In genomic region chr3:69388241-69388640, GRCh38 we compare ENCODE assay signal across 38 cellular contexts.
"Had no signal": no experiment of that assay in that cellular context is flagged by ENCODE, and none has a peak within 500 bp of the region (broad histone marks: within the 10 kb centered on the region; RNA-seq: fewer than 3 reads in every experiment).

No MANE protein-coding gene starts in this region.

- H3K27ac ChIP-seq: ascending aorta, KMS-11, Peyer's patch, SJSA1, WERI-Rb-1 had no signal

- H3K4me3 Mint-ChIP-seq: activated CD8-positive, alpha-beta T cell treated with anti-CD3 and anti-CD28 coated beads, Interleukin-2, amount 10 ng/mL, durations not matched to agents 7 days and 5 days; activated naive CD4-positive, alpha-beta T cell treated with anti-CD3 and anti-CD28 coated beads, Interleukin-2, amount 50 U/mL, for 24 hours; activated naive CD8-positive, alpha-beta T cell treated with anti-CD3 and anti-CD28 coated beads, Interleukin-2, amount 10 ng/mL, durations not matched to agents 7 days and 5 days; activated T-cell treated with anti-CD3 and anti-CD28 coated beads, Interleukin-2, amount 50 U/mL, for 24 hours had no signal

- H3K9ac ChIP-seq: KMS-11 had no signal

- H3K36me3 ChIP-seq: ascending aorta, Peyer's patch, SJSA1, WERI-Rb-1 had no signal

- ATAC-seq: activated CD8-positive, alpha-beta T cell treated with anti-CD3 and anti-CD28 coated beads, Interleukin-2, amount 10 ng/mL, durations not matched to agents 7 days and 5 days; PC-3 had no signal

- H3K4me2 ChIP-seq: KMS-11 had no signal

- H3K9me3 ChIP-seq: ascending aorta, Peyer's patch, SJSA1 had no signal

- H3K4me1 ChIP-seq: ascending aorta, SJSA1 had no signal

- H3K4me3 ChIP-seq: ascending aorta, Peyer's patch, SJSA1 had no signal

- H3K9me3 Mint-ChIP-seq: activated naive CD4-positive, alpha-beta T cell treated with anti-CD3 and anti-CD28 coated beads, Interleukin-2, amount 50 U/mL, for 24 hours; activated naive CD8-positive, alpha-beta T cell treated with anti-CD3 and anti-CD28 coated beads, Interleukin-2, amount 10 ng/mL, durations not matched to agents 7 days and 5 days; activated T-cell treated with anti-CD3 and anti-CD28 coated beads, Interleukin-2, amount 50 U/mL, for 24 hours; activated T-helper 2 cell treated with anti-CD3 and anti-CD28 coated beads, Interferon-gamma antibody, Interleukin-2, Interleukin-4, amounts not matched to agents 10 μg/mL and 5 μg/mL and 100 μg/mL, durations not matched to agents 14 hours and 24 hours and 36 hours; brain had no signal

- H3K27ac Mint-ChIP-seq: activated CD8-positive, alpha-beta T cell treated with anti-CD3 and anti-CD28 coated beads, Interleukin-2, amount 10 ng/mL, durations not matched to agents 7 days and 5 days; activated naive CD4-positive, alpha-beta T cell treated with anti-CD3 and anti-CD28 coated beads, Interleukin-2, amount 50 U/mL, for 24 hours; activated naive CD8-positive, alpha-beta T cell treated with anti-CD3 and anti-CD28 coated beads, Interleukin-2, amount 10 ng/mL, durations not matched to agents 7 days and 5 days; activated T-cell treated with anti-CD3 and anti-CD28 coated beads, Interleukin-2, amount 50 U/mL, for 24 hours; activated T-helper 2 cell treated with anti-CD3 and anti-CD28 coated beads, Interferon-gamma antibody, Interleukin-2, Interleukin-4, amounts not matched to agents 10 μg/mL and 5 μg/mL and 100 μg/mL, durations not matched to agents 14 hours and 24 hours and 36 hours had no signal

- H3K27me3 ChIP-seq: ascending aorta, Peyer's patch, SJSA1 had no signal

- H3K36me3 Mint-ChIP-seq: activated naive CD4-positive, alpha-beta T cell treated with anti-CD3 and anti-CD28 coated beads, Interleukin-2, amount 50 U/mL, for 24 hours; activated naive CD8-positive, alpha-beta T cell treated with anti-CD3 and anti-CD28 coated beads, Interleukin-2, amount 10 ng/mL, durations not matched to agents 7 days and 5 days; brain had no signal

- DNase-seq: activated CD4-positive, alpha-beta T cell treated with anti-CD3 and anti-CD28 coated beads for 1 hour; activated CD4-positive, alpha-beta T cell treated with anti-CD3 and anti-CD28 coated beads for 48 hours; activated CD4-positive, CD25-positive, alpha-beta regulatory T cell; activated CD8-positive, alpha-beta T cell treated with anti-CD3 and anti-CD28 coated beads, Interleukin-2, amount 10 ng/mL, durations not matched to agents 7 days and 5 days; activated gamma-delta T cell; activated naive CD4-positive, alpha-beta T cell treated with Interleukin-2 at 50 U/mL for 16 hours; activated naive CD8-positive, alpha-beta T cell treated with anti-CD3 and anti-CD28 coated beads, Interleukin-2, amount 10 ng/mL, durations not matched to agents 7 days and 5 days; activated T-cell treated with anti-CD3 and anti-CD28 coated beads, Interleukin-2, amount 50 U/mL, for 24 hours; amygdala; caudate nucleus; cerebellar nuclear complex; MM.1S; MV-4-11; NCI-H1092; NCI-H1436 treated with DMSO at 0.1 percent for 48 hours; NCI-H1694 treated with DMSO at 0.1 percent for 48 hours; NCI-H2029; NCI-H2107; NCI-H2171; NCI-H510A; NCI-H526; NCI-H748 treated with DMSO at 0.1 percent for 48 hours; NK-92 treated with Interleukin-12 subunit alpha and Interleukin-12 subunit beta, amount 100 ng/mL, for 24 hours; PC-3; Peyer's patch; RPMI8226; SHP77 treated with DMSO at 0.1 percent for 48 hours; SW 1271; T-helper 1 cell; T-helper 2 cell; T-helper 9 cell; WERI-Rb-1 had no signal
